In the genomic region with DNA sequence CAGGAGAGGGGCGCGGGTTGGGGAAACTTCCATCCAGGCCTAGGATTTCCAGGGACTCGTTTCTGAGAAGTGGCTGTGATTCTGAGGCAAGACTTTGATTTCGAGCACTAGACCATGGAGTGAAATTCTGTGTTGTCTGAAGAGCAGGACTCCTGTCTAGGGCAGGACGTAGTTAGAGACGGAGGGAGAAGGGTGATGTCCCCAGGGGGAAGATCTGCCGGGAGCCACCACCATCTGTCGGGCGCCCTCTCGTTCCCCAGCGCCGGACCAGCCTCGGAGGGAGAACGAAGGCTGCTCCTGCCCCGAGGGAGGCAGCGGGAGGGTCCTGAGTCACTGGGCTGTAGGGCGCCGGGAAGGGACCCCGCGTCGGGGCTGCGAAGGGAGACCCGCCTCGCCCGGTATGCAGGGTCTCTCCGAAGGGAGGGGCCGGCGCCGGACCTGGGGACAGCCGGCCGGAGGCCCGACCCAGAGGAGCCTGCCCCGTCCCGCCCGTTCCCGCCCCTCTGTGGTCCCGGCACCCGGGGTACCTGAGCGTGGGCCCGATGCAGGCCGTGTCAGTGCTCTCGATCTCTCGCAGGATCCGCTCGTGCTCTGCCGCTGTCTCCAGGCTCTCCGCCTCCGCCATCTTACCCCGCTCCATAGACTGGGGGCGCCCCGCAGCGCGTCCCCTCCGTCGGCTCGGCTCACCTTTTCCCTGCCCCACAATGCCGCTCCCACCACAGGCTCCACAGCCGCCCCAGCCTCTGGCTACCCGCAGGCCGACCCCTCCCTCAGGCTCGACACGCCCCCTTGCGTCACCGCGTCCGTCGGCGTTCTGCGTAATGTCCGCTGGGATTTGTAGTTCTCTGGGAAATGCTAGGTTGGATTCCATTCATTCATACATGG, we compare ENCODE assay signal across 8 cellular contexts. TPM values are rescaled to one million over a fixed set of nuclear protein-coding genes. Genes with fewer than 3 reads are reported as not detected.
DNase-seq lines count a peak whose midpoint lies in the region; ATAC-seq and TF ChIP-seq lines count a peak whose summit lies in the region.

A gene (minus strand): TSS at position 763 of the 885 bp plus-strand sequence.

- H3K4me1 Mint-ChIP-seq in activated T-cell treated with anti-CD3 and anti-CD28 coated beads, Interleukin-2, amount 50 U/mL, for 24 hours (ENCODE audit: low read depth), result peaks cover 40% of the 10 kb centered on the region

- H3K9me2 ChIP-seq in PC-9 (ENCODE audit: insufficient read depth), result peaks cover 3% of the 10 kb centered on the region; the same call in 1 of the 2 replicates

- H3K9me3 Mint-ChIP-seq in activated T-cell treated with anti-CD3 and anti-CD28 coated beads, Interleukin-2, amount 50 U/mL, for 24 hours, result no peaks in the 10 kb centered on the region

- CTCF ChIA-PET in PC-9 (lab: Charles Lee), result no interaction called here

- H3K27me3 Mint-ChIP-seq in activated T-cell treated with anti-CD3 and anti-CD28 coated beads, Interleukin-2, amount 50 U/mL, for 24 hours, result peaks cover 6% of the 10 kb centered on the region

- peak within 1 kb of the TSS; percentile 94 for H3K4me3 Mint-ChIP-seq in activated T-cell treated with anti-CD3 and anti-CD28 coated beads, Interleukin-2, amount 50 U/mL, for 24 hours

- H4K20me1 ChIP-seq in PC-9 (ENCODE audit: insufficient read depth), result no peaks in the 10 kb centered on the region

- no TSS peak for BruUV-seq in PC-9 (replicated peaks; lab: Mats Ljungman, UMichigan)

- TF ChIP-seq CTCF in PC-9 (conservative IDR thresholded peaks at IDR 0.05), result peak; percentile 38; the same call in 1 of the 2 replicates

- peak; percentile 95 for ATAC-seq in GM21528 (IDR thresholded peaks at IDR 0.05; ENCODE audit: low FRiP score, unreplicated experiment)

- peaks cover 5% of the 10 kb centered on the region; the same call in 1 of the 2 replicates for H3K9me3 ChIP-seq in PC-9 (ENCODE audit: insufficient read depth, low read depth)
- no peaks in the 10 kb centered on the region for H3K9me3 ChIP-seq in esophagus (ENCODE audit: control insufficient read depth in 2 of 2, insufficient read depth in 1 of 2, low read depth in 1 of 2, low read length in 1 of 2)
- H3K9me3 ChIP-seq in mucosa of stomach (ENCODE audit: control insufficient read depth, low read length), result no peaks in the 10 kb centered on the region

- peaks cover 23% of the 10 kb centered on the region for H3F3A ChIP-seq in PC-9 (ENCODE audit: insufficient read depth, low read depth)

- peak within 1 kb of the TSS; percentile 88 for H3K4me2 ChIP-seq in PC-9

- intact Hi-C loops in PC-9 (cut with micrococcal nuclease; ENCODE audit: unreplicated experiment), result no loop called here

- POLR2A ChIA-PET in PC-9 (lab: Charles Lee; ENCODE audit: unreplicated experiment), result no interaction called here

- peaks cover 36% of the 10 kb centered on the region for H3K79me2 ChIP-seq in PC-9 (ENCODE audit: low read depth)

- peak within 1 kb of the TSS; percentile 89 for H3K27ac Mint-ChIP-seq in activated T-cell treated with anti-CD3 and anti-CD28 coated beads, Interleukin-2, amount 50 U/mL, for 24 hours

- H3K4me1 ChIP-seq in PC-9 (replicated peaks; ENCODE audit: insufficient read depth), result peaks cover 59% of the 10 kb centered on the region
- peaks cover 0 to 4% of the 10 kb centered on the region in 2 donors for H3K4me1 ChIP-seq in esophagus (ENCODE audit: control insufficient read depth in 2 of 2, insufficient read depth in 2 of 2, low read length in 1 of 2)
- H3K4me1 ChIP-seq in mucosa of stomach (ENCODE audit: control insufficient read depth, insufficient read depth, low read length), result peaks cover 14% of the 10 kb centered on the region

- DNase-seq in D341Med (ENCODE audit: low spot score) (peak; percentile 93), HuH-7.5 (ENCODE audit: low spot score) (peak; percentile 80), PC-9 (peak; percentile 83 to 93)
- peak; percentile 94 for DNase-seq in activated T-cell treated with anti-CD3 and anti-CD28 coated beads, Interleukin-2, amount 50 U/mL, for 24 hours
- peak; percentile 95 for DNase-seq in stimulated activated CD8-positive, alpha-beta memory T cell treated with anti-CD3 and anti-CD28 coated beads, Interleukin-4, amount 100 ng/mL, for 48 hours

- peaks cover 12% of the 10 kb centered on the region for H3K36me3 Mint-ChIP-seq in activated T-cell treated with anti-CD3 and anti-CD28 coated beads, Interleukin-2, amount 50 U/mL, for 24 hours (ENCODE audit: low read depth)

- H2AFZ ChIP-seq in PC-9, result peak within 1 kb of the TSS; percentile 87

- H3K4me3 ChIP-seq in PC-9, result peak within 1 kb of the TSS; percentile 76
- H3K4me3 ChIP-seq in esophagus (ENCODE audit: low read depth in 1 of 2, low read length in 2 of 2), result peak within 1 kb of the TSS; percentile 71 to 93
- H3K4me3 ChIP-seq in mucosa of stomach (ENCODE audit: low read length), result peak within 1 kb of the TSS; percentile 66

- H3K27ac ChIP-seq in PC-9, result peak within 1 kb of the TSS; percentile 6; the same call in 1 of the 2 replicates
- peak within 1 kb of the TSS; percentile 83 to 88 for H3K27ac ChIP-seq in esophagus (ENCODE audit: low read depth in 2 of 2, low read length in 1 of 2)

- H3K36me3 ChIP-seq in PC-9 (ENCODE audit: low read depth) (peaks cover 8% of the 10 kb centered on the region; the same call in 1 of the 2 replicates), esophagus (ENCODE audit: control insufficient read depth in 2 of 2, insufficient read depth in 2 of 2, low read length in 1 of 2) (no peaks in the 10 kb centered on the region), mucosa of stomach (ENCODE audit: control insufficient read depth, insufficient read depth, low read length) (no peaks in the 10 kb centered on the region)

- 1% methylated on average over 44 to 70 of the region's 70 CpGs for WGBS in esophagus, 2 donors

- H3K27me3 ChIP-seq in PC-9 (ENCODE audit: insufficient read depth, low read depth), result no peaks in the 10 kb centered on the region
- H3K27me3 ChIP-seq in esophagus (ENCODE audit: control insufficient read depth in 1 of 2, insufficient read depth in 2 of 2, low read length in 2 of 2), result no peaks in the 10 kb centered on the region
- no peaks in the 10 kb centered on the region for H3K27me3 ChIP-seq in mucosa of stomach (ENCODE audit: control insufficient read depth, insufficient read depth, low read length)

- peak within 1 kb of the TSS; percentile 79 for H3K9ac ChIP-seq in mucosa of stomach (ENCODE audit: low read length)

RNA-seq across cellular contexts. Expression of the gene that starts here (rescaled TPM):
- 30.2 and 34.3 TPM in 2 replicates for total RNA-seq in PC-9 (2021)
- 1 to 10 TPM; 6.0 to 8.4 TPM for polyA plus RNA-seq in esophagus

Comparison
In these comparisons a context has a peak if more than half of its experiments do, and no peak if none do; other contexts are left out.
1. Peak in every context shown above with its lines: DNase-seq, ATAC-seq, H3K4me3 ChIP-seq and H3K27ac ChIP-seq.